ENCODE assay signal across 8 cellular contexts in the genomic region with DNA sequence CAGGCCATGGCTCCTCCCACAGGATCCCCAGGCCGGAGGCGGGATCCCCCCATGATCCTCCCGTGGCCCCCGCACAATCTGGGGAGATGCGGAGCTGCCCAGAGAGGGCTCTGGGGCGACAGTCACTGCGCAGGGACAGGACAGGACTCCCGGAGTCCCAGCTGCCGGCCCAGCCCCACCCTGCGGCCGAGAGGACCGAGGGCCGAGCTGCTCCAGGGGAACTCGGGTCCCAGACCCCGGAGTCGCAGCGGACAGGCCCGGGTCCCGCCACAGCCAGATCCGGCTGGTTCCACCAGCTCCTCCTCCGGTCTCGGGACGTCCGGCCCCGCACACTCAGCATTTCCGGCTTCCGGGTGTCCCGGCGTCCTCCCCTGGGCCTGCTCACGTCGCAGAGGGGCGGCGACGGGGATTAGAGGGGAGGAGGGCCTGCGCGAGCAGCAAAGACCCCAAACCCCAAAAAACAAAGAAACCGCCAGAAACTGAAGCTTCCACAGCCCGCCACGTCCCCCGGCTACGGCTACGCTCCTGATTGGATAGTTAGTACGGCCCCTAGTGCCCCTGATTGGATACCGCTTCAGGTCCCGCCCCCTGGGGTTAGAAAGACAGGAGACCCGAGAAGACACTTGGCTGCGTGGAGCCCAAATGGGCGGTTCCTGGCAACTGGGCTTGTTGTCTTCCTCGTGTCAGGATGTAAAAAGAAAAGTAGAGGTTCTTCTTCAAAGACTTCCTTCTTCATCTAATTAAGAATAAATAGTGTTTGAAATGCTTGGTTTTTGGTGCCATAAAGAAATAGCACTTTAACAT. TPM values are rescaled to one million over a fixed set of nuclear protein-coding genes. Genes with fewer than 3 reads are reported as not detected.
DNase-seq lines count a peak whose midpoint lies in the region; ATAC-seq and TF ChIP-seq lines count a peak whose summit lies in the region.

No MANE protein-coding gene starts in this region.

- H3K36me3 Mint-ChIP-seq in CD4-positive, alpha-beta T cell (ENCODE audit: low read depth), result peaks cover 4% of the 10 kb centered on the region
- peaks cover 12% of the 10 kb centered on the region for H3K36me3 Mint-ChIP-seq in stimulated activated effector memory CD8-positive, alpha-beta T cell treated with anti-CD3 and anti-CD28 coated beads, Interleukin-12 subunit alpha, Interleukin-12 subunit beta, amount 100 ng/mL, for 72 hours

- no peaks in the 10 kb centered on the region for H3K9me3 Mint-ChIP-seq in CD4-positive, alpha-beta T cell
- H3K9me3 Mint-ChIP-seq in stimulated activated effector memory CD8-positive, alpha-beta T cell treated with anti-CD3 and anti-CD28 coated beads, Interleukin-12 subunit alpha, Interleukin-12 subunit beta, amount 100 ng/mL, for 72 hours, result no peaks in the 10 kb centered on the region

- peak overlapping the region; percentile 97 for H3K27ac ChIP-seq in CD4-positive, alpha-beta T cell (ENCODE audit: low read depth, low read length)

- CTCF ChIA-PET in CD4-positive, alpha-beta T cell (lab: Charles Lee), result no interaction called here

- H3K9ac ChIP-seq in endocrine pancreas (ENCODE audit: control insufficient read depth, insufficient read depth, low read length), result peak overlapping the region; percentile 93

- no peaks in the 10 kb centered on the region for H3K27me3 Mint-ChIP-seq in CD4-positive, alpha-beta T cell

- peak overlapping the region; percentile 96 for H3K4me3 Mint-ChIP-seq in CD4-positive, alpha-beta T cell
- H3K4me3 Mint-ChIP-seq in stimulated activated effector memory CD8-positive, alpha-beta T cell treated with anti-CD3 and anti-CD28 coated beads, Interleukin-12 subunit alpha, Interleukin-12 subunit beta, amount 100 ng/mL, for 72 hours, result peak overlapping the region; percentile 79

- no peaks in the 10 kb centered on the region for H3K9me3 ChIP-seq in CD4-positive, alpha-beta T cell (ENCODE audit: control insufficient read depth, low read length)
- no peaks in the 10 kb centered on the region for H3K9me3 ChIP-seq in endocrine pancreas (ENCODE audit: control insufficient read depth, low read length)

- H3K4me1 ChIP-seq in endocrine pancreas (ENCODE audit: control insufficient read depth, insufficient read depth, low read length), result no peaks in the 10 kb centered on the region

- intact Hi-C loops in CD4-positive, alpha-beta T cell (cut with DNase I, micrococcal nuclease), result loop anchor here (1.0 to 10.0 kb wide), 6 partner anchors 32 to 534 kb away; a partner anchor contains a TSS

- no peaks in the 10 kb centered on the region for H3K36me3 ChIP-seq in endocrine pancreas (ENCODE audit: control insufficient read depth, insufficient read depth, low read length)

- ATAC-seq in CD4-positive, alpha-beta T cell (ENCODE audit: poor library complexity), result peak; percentile 86
- ATAC-seq in GM19397 (IDR thresholded peaks at IDR 0.05; ENCODE audit: unreplicated experiment) (peak; percentile 95), HG03565 (IDR thresholded peaks at IDR 0.05; ENCODE audit: unreplicated experiment) (peak; percentile 91)
- peak; percentile 97 for ATAC-seq in stimulated activated effector memory CD8-positive, alpha-beta T cell treated with anti-CD3 and anti-CD28 coated beads, Interleukin-12 subunit alpha, Interleukin-12 subunit beta, amount 100 ng/mL, for 72 hours

- POLR2A ChIA-PET in CD4-positive, alpha-beta T cell (lab: Charles Lee), result interaction anchor here (0.6 to 2.5 kb wide), 37 partner anchors 8 to 1147 kb away, joined by 3 to 12 read pairs (median 5); a partner anchor contains a TSS

- H3K4me3 ChIP-seq in endocrine pancreas (ENCODE audit: control insufficient read depth, insufficient read depth, low read length), result peak overlapping the region; percentile 61

- H3K27me3 ChIP-seq in CD4-positive, alpha-beta T cell (ENCODE audit: control insufficient read depth, insufficient read depth, low read length), result no peaks in the 10 kb centered on the region
- no peaks in the 10 kb centered on the region for H3K27me3 ChIP-seq in endocrine pancreas (ENCODE audit: control insufficient read depth, insufficient read depth, low read length)

- DNase-seq in CD4-positive, alpha-beta T cell, result peak; percentile 86 to 96 (median 92)
- DNase-seq in NOMO-1 treated with DMSO at 0.1 percent for 48 hours (lab: John Stamatoyannopoulos, UW; ENCODE audit: unreplicated experiment) (peak; percentile 99), mucosa of gallbladder (ENCODE audit: low spot score) (peak; percentile 97)
- peak; percentile 89 to 90 for DNase-seq in activated CD8-positive, alpha-beta memory T cell treated with anti-CD3 and anti-CD28 coated beads for 4 hours (ENCODE audit: low read depth in 2 of 2)
- DNase-seq in stimulated activated effector memory CD8-positive, alpha-beta T cell treated with anti-CD3 and anti-CD28 coated beads, Interleukin-12 subunit alpha, Interleukin-12 subunit beta, amount 100 ng/mL, for 72 hours (ENCODE audit: low spot score in 2 of 2), result peak; percentile 79 to 97

- H3K27ac Mint-ChIP-seq in CD4-positive, alpha-beta T cell, result peak overlapping the region; percentile 92
- H3K27ac Mint-ChIP-seq in stimulated activated effector memory CD8-positive, alpha-beta T cell treated with anti-CD3 and anti-CD28 coated beads, Interleukin-12 subunit alpha, Interleukin-12 subunit beta, amount 100 ng/mL, for 72 hours, result peak overlapping the region; percentile 96

- H3K4me1 Mint-ChIP-seq in CD4-positive, alpha-beta T cell (ENCODE audit: low read depth), result peaks cover 18% of the 10 kb centered on the region
- peaks cover 21% of the 10 kb centered on the region for H3K4me1 Mint-ChIP-seq in stimulated activated effector memory CD8-positive, alpha-beta T cell treated with anti-CD3 and anti-CD28 coated beads, Interleukin-12 subunit alpha, Interleukin-12 subunit beta, amount 100 ng/mL, for 72 hours

- TF ChIP-seq CTCF in CD4-positive, alpha-beta T cell (IDR thresholded peaks at IDR 0.05), result no peak

RNA-seq across cellular contexts. Expression of a gene that starts 21.3 kb away (rescaled TPM):
- total RNA-seq in CD4-positive, alpha-beta T cell, result under 1 TPM in 1 of 2 experiments, not detected in 1; 0.08 TPM
- not detected for total RNA-seq in mucosa of gallbladder

RNA-seq across cellular contexts. Expression of a gene that starts 49.3 kb away (rescaled TPM):
- not detected for total RNA-seq in CD4-positive, alpha-beta T cell
- total RNA-seq in mucosa of gallbladder, result not detected

Comparison
In these comparisons a context has a peak if more than half of its experiments do, and no peak if none do; other contexts are left out.
1. Peak in every context shown above with its lines: DNase-seq, ATAC-seq, H3K4me3 ChIP-seq and H3K27ac ChIP-seq.